ENCODE assay signal across 8 cellular contexts in the genomic region with DNA sequence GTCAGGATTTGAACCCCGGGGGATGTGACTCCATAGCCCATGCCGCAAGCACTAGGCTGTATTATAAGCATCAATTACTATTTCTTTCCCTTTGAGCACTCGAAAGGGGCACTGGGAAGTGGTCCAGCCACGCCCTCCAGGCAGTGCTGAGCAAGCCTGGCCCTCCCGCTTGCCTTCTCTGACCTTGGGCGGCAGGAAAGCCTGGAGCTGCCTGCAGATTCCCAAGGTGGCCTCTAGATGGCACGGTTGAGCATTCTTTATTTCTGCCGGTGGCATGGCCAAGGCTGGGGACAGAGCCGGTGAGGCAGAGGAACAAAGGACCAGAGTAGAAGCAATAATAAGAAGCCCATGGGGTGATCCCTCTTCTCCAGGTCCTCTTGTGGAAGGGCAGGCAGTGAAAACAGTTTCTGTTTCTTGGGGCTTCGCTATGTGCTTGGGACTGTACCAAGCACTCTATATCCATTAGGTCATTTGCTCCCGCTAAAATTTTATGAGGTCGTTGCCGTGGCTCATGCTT. TPM values are rescaled to one million over a fixed set of nuclear protein-coding genes. Genes with fewer than 3 reads are reported as not detected.
A peak's percentile ranks its signal among the peaks of the same experiment; 100 is the strongest.
DNase-seq lines count a peak whose midpoint lies in the region; ATAC-seq and TF ChIP-seq lines count a peak whose summit lies in the region.

No MANE protein-coding gene starts in this region.

- no peaks in the 10 kb centered on the region for H3K4me1 ChIP-seq in left ventricle myocardium inferior
- peaks cover 0 to 7% (median 5%) of the 10 kb centered on the region in 6 donors for H3K4me1 ChIP-seq in spleen

- DNase-seq in AG09309 (ENCODE audit: low read depth) = no peak
- DNase-seq in NCI-H1105 (lab: John Stamatoyannopoulos, UW) = peak; percentile 52
- DNase-seq in SKM-1 (lab: John Stamatoyannopoulos, UW; ENCODE audit: unreplicated experiment) = peak; percentile 40
- DNase-seq in activated naive CD4-positive, alpha-beta T cell treated with anti-CD3 and anti-CD28 coated beads, Interleukin-2, amount 10 ng/mL, durations not matched to agents 7 days and 5 days = peak; percentile 67
- DNase-seq in left ventricle myocardium inferior = no peak
- peak; percentile 79 for DNase-seq in spleen

- TF ChIP-seq POLR2A in spleen (IDR thresholded peaks at IDR 0.05) = no peak

- ATAC-seq in GM19324 (IDR thresholded peaks at IDR 0.05; ENCODE audit: low FRiP score, unreplicated experiment) (peak; percentile 54), HG03521 (IDR thresholded peaks at IDR 0.05; ENCODE audit: unreplicated experiment) (no peak)

- peaks cover 54% of the 10 kb centered on the region for H3K27me3 Mint-ChIP-seq in activated naive CD4-positive, alpha-beta T cell treated with anti-CD3 and anti-CD28 coated beads, Interleukin-2, amount 10 ng/mL, durations not matched to agents 7 days and 5 days

- H3K27ac Mint-ChIP-seq in activated naive CD4-positive, alpha-beta T cell treated with anti-CD3 and anti-CD28 coated beads, Interleukin-2, amount 10 ng/mL, durations not matched to agents 7 days and 5 days = no peak overlapping the region

- H3K27ac ChIP-seq in left ventricle myocardium inferior (replicated peaks) (no peak overlapping the region), spleen (no peak overlapping the region)

- H3K4me3 ChIP-seq in AG09309 (ENCODE audit: control insufficient read depth, low read depth, low read length) = no peak overlapping the region
- H3K4me3 ChIP-seq in left ventricle myocardium inferior = no peak overlapping the region
- H3K4me3 ChIP-seq in spleen = no peak overlapping the region

- peak; percentile 92 for TF ChIP-seq CTCF in AG09309 (IDR thresholded peaks at IDR 0.05; ENCODE audit: control insufficient read depth, insufficient read depth, low read depth, low read length, missing control alignments)
- TF ChIP-seq CTCF in left ventricle myocardium inferior (IDR thresholded peaks at IDR 0.05; ENCODE audit: borderline replicate concordance) = peak; percentile 90
- peak; percentile 48 to 92 (median 88) for TF ChIP-seq CTCF in spleen (IDR thresholded peaks at IDR 0.05 in 8 of 11, conservative IDR thresholded peaks at IDR 0.05 in 3 of 11)

- peaks cover 35% of the 10 kb centered on the region for H3K27me3 ChIP-seq in left ventricle myocardium inferior (ENCODE audit: low read depth)
- H3K27me3 ChIP-seq in spleen (replicated peaks in 1 of 7) = peaks cover 0 to 38% (median 0%) of the 10 kb centered on the region in 7 donors

- H3K9me3 Mint-ChIP-seq in activated naive CD4-positive, alpha-beta T cell treated with anti-CD3 and anti-CD28 coated beads, Interleukin-2, amount 10 ng/mL, durations not matched to agents 7 days and 5 days = no peaks in the 10 kb centered on the region

- H3K4me1 Mint-ChIP-seq in activated naive CD4-positive, alpha-beta T cell treated with anti-CD3 and anti-CD28 coated beads, Interleukin-2, amount 10 ng/mL, durations not matched to agents 7 days and 5 days = peaks cover 2% of the 10 kb centered on the region

- no peaks in the 10 kb centered on the region for H3K9me3 ChIP-seq in left ventricle myocardium inferior (replicated peaks)
- H3K9me3 ChIP-seq in spleen = no peaks in the 10 kb centered on the region

- 36 to 40% (median 37%) methylated on average over 13 of the region's 13 CpGs for whole genome bisulfite sequencing in spleen, 5 donors

- H3K36me3 ChIP-seq in left ventricle myocardium inferior (no peaks in the 10 kb centered on the region), spleen (no peaks in the 10 kb centered on the region)

- CTCF ChIA-PET in activated naive CD4-positive, alpha-beta T cell treated with anti-CD3 and anti-CD28 coated beads, Interleukin-2, amount 10 ng/mL, durations not matched to agents 7 days and 5 days (lab: Charles Lee) = interaction anchor here (0.6 to 2.4 kb wide), 12 partner anchors 9 to 416 kb away, joined by 3 to 13 read pairs (median 4); partner anchors contain the start of gene ACTR5

- no peak overlapping the region for H3K4me3 Mint-ChIP-seq in activated naive CD4-positive, alpha-beta T cell treated with anti-CD3 and anti-CD28 coated beads, Interleukin-2, amount 10 ng/mL, durations not matched to agents 7 days and 5 days

- intact Hi-C loops in left ventricle myocardium inferior (cut with micrococcal nuclease) (no loop called here), spleen (cut with DNase I; ENCODE audit: low total_unique reads) (no loop called here)

- H3K36me3 Mint-ChIP-seq in activated naive CD4-positive, alpha-beta T cell treated with anti-CD3 and anti-CD28 coated beads, Interleukin-2, amount 10 ng/mL, durations not matched to agents 7 days and 5 days = no peaks in the 10 kb centered on the region

RNA-seq across cellular contexts. Expression of gene ARHGAP40, which starts 32.0 kb away (rescaled TPM):
- total RNA-seq in left ventricle myocardium inferior (not detected), spleen (not detected)
- polyA plus RNA-seq in spleen = under 1 TPM in 1 of 3 donors, not detected in 2; 0.03 TPM

RNA-seq across cellular contexts. Expression of gene ADIG, which starts 52.6 kb away (rescaled TPM):
- not detected for total RNA-seq in left ventricle myocardium inferior
- not detected for total RNA-seq in spleen
- not detected for polyA plus RNA-seq in spleen

Comparison
In these comparisons a context has a peak if more than half of its experiments do, and no peak if none do; other contexts are left out.
1. DNase-seq: peak in NCI-H1105 (single experiment), SKM-1 (single experiment), activated naive CD4-positive, alpha-beta T cell treated with anti-CD3 and anti-CD28 coated beads, Interleukin-2, amount 10 ng/mL, durations not matched to agents 7 days and 5 days (single experiment) and spleen (single experiment); none in AG09309 (single experiment) and left ventricle myocardium inferior (single experiment).
2. Peak in every context shown above with its lines, with median percentiles within 50 percentile points of each other: CTCF ChIP-seq.